ENCODE assay signal across 9 cellular contexts in genomic region chr15:92886815-92887214, GRCh38. TPM values are rescaled to one million over a fixed set of nuclear protein-coding genes. Genes with fewer than 3 reads are reported as not detected.
DNase-seq lines count a peak whose midpoint lies in the region; ATAC-seq and TF ChIP-seq lines count a peak whose summit lies in the region.
"Had no signal": no experiment of that assay in that cellular context is flagged by ENCODE, and none has a peak within 500 bp of the region (broad histone marks: within the 10 kb centered on the region; RNA-seq: fewer than 3 reads in every experiment).

No MANE protein-coding gene starts in this region.

- H3K9me3 ChIP-seq in HUES6 (ENCODE audit: control insufficient read depth, insufficient read depth, low read depth, low read length): no peaks in the 10 kb centered on the region
- H3K9me3 ChIP-seq in smooth muscle cell (replicated peaks; ENCODE audit: low read depth): no peaks in the 10 kb centered on the region

- peaks cover 94% of the 10 kb centered on the region for H3K36me3 Mint-ChIP-seq in activated T-helper 17 cell treated with anti-CD3 and anti-CD28 coated beads, Interleukin-2, amount 50 U/mL, for 72 hours (ENCODE audit: low read depth)

- peaks cover 19% of the 10 kb centered on the region for H3K4me1 ChIP-seq in HUES6 (ENCODE audit: control insufficient read depth, insufficient read depth, low read length)
- H3K4me1 ChIP-seq in smooth muscle cell (ENCODE audit: low read depth): peaks cover 40% of the 10 kb centered on the region

- peak overlapping the region; percentile 99 for H3K4me3 Mint-ChIP-seq in activated T-helper 17 cell treated with anti-CD3 and anti-CD28 coated beads, Interleukin-2, amount 50 U/mL, for 72 hours

- H3K27me3 Mint-ChIP-seq in activated T-helper 17 cell treated with anti-CD3 and anti-CD28 coated beads, Interleukin-2, amount 50 U/mL, for 72 hours: no peaks in the 10 kb centered on the region

- peaks cover 27% of the 10 kb centered on the region for H3K4me1 Mint-ChIP-seq in activated T-helper 17 cell treated with anti-CD3 and anti-CD28 coated beads, Interleukin-2, amount 50 U/mL, for 72 hours

- H4K20me1 ChIP-seq in smooth muscle cell (ENCODE audit: low read depth): peaks cover 73% of the 10 kb centered on the region

- peaks cover 72% of the 10 kb centered on the region for H3K36me3 ChIP-seq in HUES6 (ENCODE audit: control insufficient read depth, insufficient read depth, low read length)
- peaks cover 21% of the 10 kb centered on the region for H3K36me3 ChIP-seq in smooth muscle cell (ENCODE audit: low read depth)
- peaks cover 20% of the 10 kb centered on the region for H3K36me3 ChIP-seq in H7 (replicated peaks; ENCODE audit: control insufficient read depth, insufficient read depth, low read length)

- H3K4me2 ChIP-seq in smooth muscle cell: peak overlapping the region; percentile 93

- peaks cover 88% of the 10 kb centered on the region for H3K79me2 ChIP-seq in smooth muscle cell (ENCODE audit: low read depth)

- no peak for ATAC-seq in activated T-helper 17 cell treated with anti-CD3 and anti-CD28 coated beads, Interleukin-2, amount 50 U/mL, for 72 hours (replicated peaks)

- peak overlapping the region; percentile 2; the same call in 1 of the 2 replicates for H3K4me3 ChIP-seq in HUES6 (ENCODE audit: low read depth, low read length)
- H3K4me3 ChIP-seq in foreskin fibroblast (ENCODE audit: low read depth in 1 of 2, low read length in 2 of 2): peak overlapping the region; percentile 1 to 88
- H3K4me3 ChIP-seq in smooth muscle cell: peak overlapping the region; percentile 85
- H3K4me3 ChIP-seq in H7 (ENCODE audit: insufficient read depth, low read depth, low read length): no peak overlapping the region

- DNase-seq in foreskin fibroblast: no peak
- DNase-seq in smooth muscle cell (lab: John Stamatoyannopoulos, UW; ENCODE audit: unreplicated experiment): no peak
- DNase-seq in H7: no peak
- DNase-seq in NK-92 (lab: John Stamatoyannopoulos, UW; ENCODE audit: unreplicated experiment): no peak
- no peak for DNase-seq in NOMO-1 treated with DMSO at 0.1 percent for 48 hours (lab: John Stamatoyannopoulos, UW; ENCODE audit: unreplicated experiment)
- DNase-seq: brain microvascular endothelial cell, occipital lobe had no signal

- TF ChIP-seq CTCF in foreskin fibroblast (IDR thresholded peaks at IDR 0.05; ENCODE audit: low read depth, low read length) (no peak), smooth muscle cell (IDR thresholded peaks at IDR 0.05; ENCODE audit: borderline replicate concordance, insufficient read depth, poor library complexity, severe bottlenecking) (no peak)

- WGBS in smooth muscle cell (ENCODE audit: low lambda C conversion rate): 80% methylated on average over 8 of the region's 8 CpGs

- H3K27me3 ChIP-seq in HUES6 (ENCODE audit: control insufficient read depth, insufficient read depth, low read length) (no peaks in the 10 kb centered on the region), smooth muscle cell (ENCODE audit: low read depth) (no peaks in the 10 kb centered on the region), H7 (ENCODE audit: control insufficient read depth, insufficient read depth, low read length) (no peaks in the 10 kb centered on the region)
- H3K27me3 ChIP-seq: brain microvascular endothelial cell had no signal

- no peak overlapping the region for H3K9ac ChIP-seq in HUES6 (ENCODE audit: low read length)
- peak overlapping the region; percentile 98 for H3K9ac ChIP-seq in smooth muscle cell (ENCODE audit: low read depth)

- H3K27ac ChIP-seq in HUES6 (ENCODE audit: low read depth, low read length) (no peak overlapping the region), smooth muscle cell (ENCODE audit: low read depth) (peak overlapping the region; percentile 96)
- H3K27ac ChIP-seq: brain microvascular endothelial cell had no signal

- no peak overlapping the region for H2AFZ ChIP-seq in smooth muscle cell (ENCODE audit: low read depth)

- no peaks in the 10 kb centered on the region for H3K9me3 Mint-ChIP-seq in activated T-helper 17 cell treated with anti-CD3 and anti-CD28 coated beads, Interleukin-2, amount 50 U/mL, for 72 hours

- H3F3A ChIP-seq in smooth muscle cell (ENCODE audit: low read depth): peaks cover 22% of the 10 kb centered on the region

- H3K27ac Mint-ChIP-seq in activated T-helper 17 cell treated with anti-CD3 and anti-CD28 coated beads, Interleukin-2, amount 50 U/mL, for 72 hours: peak overlapping the region; percentile 99

RNA-seq across cellular contexts. Expression of gene CHD2, which starts 13.3 kb away (rescaled TPM):
- 100 to 1,000 TPM; 159 to 357 TPM for total RNA-seq in activated T-helper 17 cell treated with anti-CD3 and anti-CD28 coated beads, Interleukin-2, amount 50 U/mL, for 72 hours
- 99.2 and 132 TPM in 2 replicates for total RNA-seq in smooth muscle cell
- polyA plus RNA-seq in smooth muscle cell: 64.4 and 81.6 TPM in 2 replicates
- total RNA-seq in H7 (2014; rRNA removed; shearing (Covaris generic)): 29.7 and 35.5 TPM in 2 replicates
